8 cellular contexts compared by ENCODE assay signal in the genomic region with DNA sequence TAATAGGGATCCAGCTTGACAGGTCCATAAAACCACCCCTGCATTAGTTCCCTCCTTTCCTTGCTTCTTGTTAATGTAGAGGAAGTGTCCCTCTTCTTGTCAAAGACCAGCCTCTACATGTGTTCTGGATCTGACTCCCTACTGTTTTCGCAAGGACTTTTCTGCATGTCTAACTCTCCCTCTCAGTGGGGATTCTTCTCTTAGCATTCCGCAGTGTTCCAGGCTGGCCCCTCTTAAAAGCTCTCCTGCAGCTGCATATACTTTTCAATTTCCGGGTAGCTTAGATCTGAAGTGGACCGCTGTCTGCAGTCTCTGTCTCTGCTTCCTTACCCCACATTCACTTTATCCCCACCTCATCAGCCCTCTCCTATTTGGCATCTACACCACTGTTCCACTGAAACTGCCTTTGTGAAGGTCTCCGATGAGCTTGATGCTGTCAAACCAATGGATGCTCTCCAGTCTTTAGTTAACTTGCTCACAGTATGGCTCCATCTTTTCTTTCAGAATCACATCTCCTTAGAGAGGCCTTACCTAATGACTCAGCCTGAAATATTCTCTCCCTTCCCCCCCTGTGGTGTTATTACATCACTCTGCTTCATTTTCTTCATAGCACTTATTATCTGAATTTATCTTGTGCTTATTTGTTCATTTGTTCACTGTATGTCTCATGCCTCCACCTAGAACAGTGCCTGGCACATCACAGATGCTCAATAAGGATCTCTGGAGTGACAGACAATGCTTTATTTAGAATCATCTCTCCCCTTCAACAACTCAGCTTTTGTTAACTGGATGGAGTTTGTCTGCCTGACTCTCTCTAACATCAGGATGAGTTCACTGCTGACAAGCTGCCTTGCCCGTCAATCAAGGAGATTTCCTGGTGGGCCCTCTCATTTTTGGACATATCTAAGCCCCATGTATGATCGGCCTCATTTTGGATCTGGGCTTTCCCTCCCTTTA.
DNase-seq lines count a peak whose midpoint lies in the region; ATAC-seq and TF ChIP-seq lines count a peak whose summit lies in the region.

No MANE protein-coding gene starts in this region.

- DNase-seq in Ammon's horn (ENCODE audit: low spot score) (peak; percentile 27), ascending aorta (ENCODE audit: low spot score in 2 of 2) (no peak), mesenchymal stem cell (peak; percentile 57), GDM1 (lab: John Stamatoyannopoulos, UW) (no peak), DMS153 treated with DMSO at 0.1 percent for 48 hours (lab: John Stamatoyannopoulos, UW; ENCODE audit: unreplicated experiment) (no peak)
- no peak for DNase-seq in activated CD4-positive, alpha-beta T cell treated with anti-CD3 and anti-CD28 coated beads, Interleukin-2, amount 50 U/mL, for 4 hours

- 82% methylated on average over 7 of the region's 7 CpGs for WGBS in mesenchymal stem cell

- H3K14ac ChIP-seq in mesenchymal stem cell (ENCODE audit: low read length in 2 of 2), result peak overlapping the region in 1 of 2 experiments; percentile 5

- H2BK5ac ChIP-seq in mesenchymal stem cell (ENCODE audit: low read depth, low read length, poor library complexity, severe bottlenecking), result peak overlapping the region; percentile 71

- peak overlapping the region in 1 of 2 experiments; percentile 81 for H2BK12ac ChIP-seq in mesenchymal stem cell (ENCODE audit: low read length in 2 of 2)

- H3K9ac ChIP-seq in mesenchymal stem cell (ENCODE audit: low read length), result peak overlapping the region; percentile 57

- no peak overlapping the region for H2BK120ac ChIP-seq in mesenchymal stem cell (ENCODE audit: low read depth, low read length)

- H2BK15ac ChIP-seq in mesenchymal stem cell (ENCODE audit: low read depth, poor library complexity, severe bottlenecking), result no peak overlapping the region

- H3K23ac ChIP-seq in mesenchymal stem cell (ENCODE audit: low read length in 2 of 2), result no peak overlapping the region

- no peaks in the 10 kb centered on the region for H3K27me3 ChIP-seq in ascending aorta
- no peaks in the 10 kb centered on the region for H3K27me3 ChIP-seq in mesenchymal stem cell (ENCODE audit: control insufficient read depth in 1 of 2, insufficient read depth in 1 of 2, low read length in 2 of 2)

- H3K4me3 ChIP-seq in ascending aorta (no peak overlapping the region), mesenchymal stem cell (ENCODE audit: insufficient read depth in 1 of 2, low read depth in 1 of 2, low read length in 2 of 2) (peak overlapping the region in 1 of 2 experiments; percentile 25)

- no peaks in the 10 kb centered on the region for H3K36me3 ChIP-seq in ascending aorta
- H3K36me3 ChIP-seq in mesenchymal stem cell (ENCODE audit: control insufficient read depth in 1 of 2, insufficient read depth in 2 of 2, low read depth in 1 of 2, low read length in 2 of 2), result no peaks in the 10 kb centered on the region

- peak overlapping the region; percentile 7 to 9 for H3K18ac ChIP-seq in mesenchymal stem cell (ENCODE audit: low read depth in 1 of 2, low read length in 2 of 2)

- peaks cover 0 to 7% of the 10 kb centered on the region in 2 donors for H3K4me1 ChIP-seq in ascending aorta
- peaks cover 4% of the 10 kb centered on the region for H3K4me1 ChIP-seq in mesenchymal stem cell (ENCODE audit: control insufficient read depth, insufficient read depth, low read depth, low read length)

- H3K79me1 ChIP-seq in mesenchymal stem cell (replicated peaks; ENCODE audit: low read length, poor library complexity, severe bottlenecking), result no peaks in the 10 kb centered on the region

- no peak overlapping the region for H2AFZ ChIP-seq in mesenchymal stem cell (ENCODE audit: low read depth, low read length)

- TF ChIP-seq CTCF in ascending aorta (IDR thresholded peaks at IDR 0.05), result no peak

- H4K8ac ChIP-seq in mesenchymal stem cell (ENCODE audit: low read length), result peak overlapping the region; percentile 66

- H3K4ac ChIP-seq in mesenchymal stem cell (ENCODE audit: low read depth in 1 of 2, low read length in 2 of 2), result no peak overlapping the region

- peak; percentile 41 for ATAC-seq in HG02885 (IDR thresholded peaks at IDR 0.05; ENCODE audit: poor library complexity, unreplicated experiment)
- no peak for ATAC-seq in GM21737 (IDR thresholded peaks at IDR 0.05; ENCODE audit: unreplicated experiment)

- no peak overlapping the region for H2AK5ac ChIP-seq in mesenchymal stem cell (ENCODE audit: low read length, severe bottlenecking)

- peak overlapping the region; percentile 82 for H4K91ac ChIP-seq in mesenchymal stem cell (ENCODE audit: low read length)

- peak overlapping the region; percentile 31 to 36 for H3K27ac ChIP-seq in ascending aorta
- H3K27ac ChIP-seq in mesenchymal stem cell (ENCODE audit: low read length, poor library complexity, severe bottlenecking), result peak overlapping the region; percentile 88

- H3K9me3 ChIP-seq in ascending aorta (no peaks in the 10 kb centered on the region), mesenchymal stem cell (ENCODE audit: control insufficient read depth, low read length) (no peaks in the 10 kb centered on the region)

- H3K4me2 ChIP-seq in mesenchymal stem cell (ENCODE audit: low read length, poor library complexity, severe bottlenecking), result peak overlapping the region; percentile 0

- intact Hi-C loops in ascending aorta (cut with DNase I), result no loop called here

Comparison
In these comparisons a context has a peak if more than half of its experiments do, and no peak if none do; other contexts are left out.
1. DNase-seq: peak in Ammon's horn (single experiment) and mesenchymal stem cell (single experiment); none in ascending aorta (0 of 2), GDM1 (single experiment), activated CD4-positive, alpha-beta T cell treated with anti-CD3 and anti-CD28 coated beads, Interleukin-2, amount 50 U/mL, for 4 hours (0 of 2) and DMS153 treated with DMSO at 0.1 percent for 48 hours (single experiment).